Comparison of ENCODE assay signal across 25 cellular contexts in the genomic region with DNA sequence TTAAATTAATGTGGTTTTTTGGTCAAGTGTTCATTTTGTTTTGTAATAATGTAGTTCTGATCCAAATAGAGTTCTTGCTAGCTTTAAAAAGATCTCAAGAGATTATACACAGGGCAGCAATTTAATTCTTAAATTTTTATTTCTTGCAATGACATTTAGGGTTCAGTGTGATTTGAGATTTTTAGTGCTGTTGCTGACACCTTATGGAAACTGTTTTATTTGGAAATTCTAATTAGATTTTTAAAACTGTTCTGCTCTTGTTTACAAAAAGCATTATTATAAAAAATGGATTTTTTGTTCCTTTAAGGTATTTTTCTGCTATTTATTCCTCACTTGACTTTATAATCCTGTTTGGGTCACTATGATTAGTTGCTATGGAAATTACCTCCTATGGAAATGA.
A peak's percentile ranks its signal among the peaks of the same experiment; 100 is the strongest.
DNase-seq lines count a peak whose midpoint lies in the region; ATAC-seq and TF ChIP-seq lines count a peak whose summit lies in the region.
"Had no signal": no experiment of that assay in that cellular context is flagged by ENCODE, and none has a peak within 500 bp of the region (broad histone marks: within the 10 kb centered on the region; RNA-seq: fewer than 3 reads in every experiment).

No MANE protein-coding gene starts in this region.

- H3K9ac ChIP-seq in Karpas-422 (ENCODE audit: low read length) = no peak overlapping the region
- H3K9ac ChIP-seq: SK-N-SH had no signal

- no peaks in the 10 kb centered on the region for H3K9me2 ChIP-seq in Karpas-422 (replicated peaks; ENCODE audit: insufficient read depth, low read length)
- H3K9me2 ChIP-seq: SK-N-SH had no signal

- DNase-seq in Karpas-422 (no peak), midbrain (lab: John Stamatoyannopoulos, UW) (peak; percentile 9), SHP77 (lab: John Stamatoyannopoulos, UW) (no peak), NCI-H226 (no peak)
- no peak for DNase-seq in activated T-cell treated with anti-CD3 and anti-CD28 coated beads, Interleukin-2, amount 50 U/mL, for 4 hours
- DNase-seq in activated naive CD4-positive, alpha-beta T cell treated with anti-CD3 and anti-CD28 coated beads, Interleukin-2, amount 50 U/mL, for 72 hours (ENCODE audit: low spot score in 2 of 2) = no peak
- DNase-seq: C1 segment of cervical spinal cord; CD8-positive, alpha-beta T cell; DND-41; H7; Kasumi-1; MV-4-11; NCI-H1105; NCI-H1436 treated with DMSO at 0.1 percent for 48 hours; NCI-H187 treated with DMSO at 0.1 percent for 48 hours; NCI-H2171 treated with DMSO at 0.1 percent for 48 hours; NCI-H524 treated with DMSO at 0.1 percent for 48 hours; NCI-H774; SHP77 treated with DMSO at 0.1 percent for 48 hours; SK-N-SH; SW 1271 had no signal

- no peaks in the 10 kb centered on the region for H3K27me3 Mint-ChIP-seq in brain
- no peaks in the 10 kb centered on the region for H3K27me3 Mint-ChIP-seq in activated T-cell treated with anti-CD3 and anti-CD28 coated beads, Interleukin-2, amount 50 U/mL, for 4 hours (ENCODE audit: low read depth)

- H3K4me1 Mint-ChIP-seq in brain = peaks cover 37% of the 10 kb centered on the region
- H3K4me1 Mint-ChIP-seq in activated T-cell treated with anti-CD3 and anti-CD28 coated beads, Interleukin-2, amount 50 U/mL, for 4 hours (ENCODE audit: low read depth) = peaks cover 16% of the 10 kb centered on the region

- H3K79me2 ChIP-seq in Karpas-422 (ENCODE audit: low read length) = no peaks in the 10 kb centered on the region

- H2AFZ ChIP-seq in Karpas-422 (ENCODE audit: low read length) = 0 out of 2 replicates have a peak overlapping the region, but pooled peaks have one; percentile 39

- no peak overlapping the region for H3K4me3 ChIP-seq in Karpas-422 (ENCODE audit: low read length)
- H3K4me3 ChIP-seq: A549 had no signal

- peak overlapping the region in 4 of 5 experiments; percentile 20 to 77 (median 44) for H3K27ac Mint-ChIP-seq in brain
- no peak overlapping the region for H3K27ac Mint-ChIP-seq in activated naive CD4-positive, alpha-beta T cell treated with anti-CD3 and anti-CD28 coated beads, Interleukin-2, amount 50 U/mL, for 72 hours
- H3K27ac Mint-ChIP-seq: CD8-positive, alpha-beta T cell had no signal

- H3K27me3 ChIP-seq in Karpas-422 (ENCODE audit: low read length) = no peaks in the 10 kb centered on the region

- TF ChIP-seq CTCF in brain (conservative IDR thresholded peaks at IDR 0.05) = no peak

- H3K4me3 Mint-ChIP-seq in brain = no peak overlapping the region
- H3K4me3 Mint-ChIP-seq in activated T-cell treated with anti-CD3 and anti-CD28 coated beads, Interleukin-2, amount 50 U/mL, for 4 hours = no peak overlapping the region
- H3K4me3 Mint-ChIP-seq: CD8-positive, alpha-beta T cell had no signal

- no peaks in the 10 kb centered on the region for H3K36me3 ChIP-seq in Karpas-422 (ENCODE audit: insufficient read depth, low read length)

- no peak overlapping the region for H3K27ac ChIP-seq in Karpas-422 (ENCODE audit: low read length)
- H3K27ac ChIP-seq: A549, RWPE1 had no signal

- H3K4me1 ChIP-seq in Karpas-422 (ENCODE audit: low read length) = peaks cover 7% of the 10 kb centered on the region; the same call in 1 of the 2 replicates

- no peaks in the 10 kb centered on the region for H3K9me3 Mint-ChIP-seq in brain
- H3K9me3 Mint-ChIP-seq in activated T-cell treated with anti-CD3 and anti-CD28 coated beads, Interleukin-2, amount 50 U/mL, for 4 hours = no peaks in the 10 kb centered on the region
- H3K9me3 Mint-ChIP-seq in activated naive CD4-positive, alpha-beta T cell treated with anti-CD3 and anti-CD28 coated beads, Interleukin-2, amount 50 U/mL, for 72 hours = no peaks in the 10 kb centered on the region
- H3K9me3 Mint-ChIP-seq: CD8-positive, alpha-beta T cell had no signal

- no peak overlapping the region for H3K4me2 ChIP-seq in Karpas-422 (ENCODE audit: low read depth, low read length, poor library complexity, severe bottlenecking)
- H3K4me2 ChIP-seq: A549, SK-N-SH had no signal

- no peaks in the 10 kb centered on the region for H4K20me1 ChIP-seq in Karpas-422 (ENCODE audit: insufficient read depth, low read depth, low read length)

- no peaks in the 10 kb centered on the region for H3K9me3 ChIP-seq in Karpas-422 (ENCODE audit: low read length)
- H3K9me3 ChIP-seq: A549, SK-N-SH had no signal

- no peaks in the 10 kb centered on the region for H3K36me3 Mint-ChIP-seq in brain
- no peaks in the 10 kb centered on the region for H3K36me3 Mint-ChIP-seq in activated T-cell treated with anti-CD3 and anti-CD28 coated beads, Interleukin-2, amount 50 U/mL, for 4 hours (ENCODE audit: insufficient read depth)
- peaks cover 0 to 18% of the 10 kb centered on the region in 2 donors for H3K36me3 Mint-ChIP-seq in activated naive CD4-positive, alpha-beta T cell treated with anti-CD3 and anti-CD28 coated beads, Interleukin-2, amount 50 U/mL, for 72 hours
- H3K36me3 Mint-ChIP-seq: CD8-positive, alpha-beta T cell had no signal

- ATAC-seq in activated T-cell treated with anti-CD3 and anti-CD28 coated beads, Interleukin-2, amount 50 U/mL, for 4 hours = no peak
- no peak for ATAC-seq in activated naive CD4-positive, alpha-beta T cell treated with anti-CD3 and anti-CD28 coated beads, Interleukin-2, amount 50 U/mL, for 72 hours
- ATAC-seq: A549; CD8-positive, alpha-beta T cell; HepG2 had no signal

Comparison
In these comparisons a context has a peak if more than half of its experiments do, and no peak if none do; other contexts are left out.
1. H3K27ac Mint-ChIP-seq: peak in brain (4 of 5); none in activated naive CD4-positive, alpha-beta T cell treated with anti-CD3 and anti-CD28 coated beads, Interleukin-2, amount 50 U/mL, for 72 hours (0 of 2).